Comparison of ENCODE assay signal across 8 cellular contexts in the genomic region with DNA sequence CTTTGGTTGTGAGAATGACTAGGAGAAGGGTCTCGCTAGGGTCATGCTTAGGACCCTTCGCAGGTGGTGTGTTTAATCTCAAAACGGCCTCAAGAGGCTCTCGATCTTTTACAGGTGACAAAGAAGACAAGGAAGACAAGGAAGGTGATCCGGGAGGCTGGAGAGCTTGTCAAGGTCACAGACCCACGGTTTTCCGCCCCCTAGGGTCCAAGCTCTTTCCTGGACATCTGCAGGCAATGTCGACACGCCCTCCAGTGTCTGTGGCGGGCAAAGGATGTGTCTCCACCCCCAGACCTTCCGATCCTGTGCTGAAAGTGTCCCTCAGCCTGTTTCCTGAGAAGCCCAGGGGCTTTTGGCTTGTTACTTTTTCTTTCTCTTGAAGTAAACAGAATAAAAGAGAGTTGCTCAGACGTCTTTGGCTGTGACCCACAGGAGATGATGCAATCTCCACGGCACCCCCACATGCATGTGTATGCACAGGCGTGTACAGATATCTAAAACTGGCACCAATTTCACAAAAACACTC.
DNase-seq lines count a peak whose midpoint lies in the region; ATAC-seq, FAIRE-seq and TF ChIP-seq lines count a peak whose summit lies in the region.

No MANE protein-coding gene starts in this region.

- ATAC-seq in CD8-positive, alpha-beta T cell, result peak; percentile 70
- ATAC-seq in GM19452 (IDR thresholded peaks at IDR 0.05; ENCODE audit: unreplicated experiment) (peak; percentile 63), HG03565 (IDR thresholded peaks at IDR 0.05; ENCODE audit: unreplicated experiment) (peak; percentile 59)

- peak; percentile 33 for TF ChIP-seq CTCF in CD8-positive, alpha-beta T cell (IDR thresholded peaks at IDR 0.05)
- TF ChIP-seq CTCF in RWPE1 (conservative IDR thresholded peaks at IDR 0.05; ENCODE audit: low read depth) (peak; percentile 81), osteoblast (IDR thresholded peaks at IDR 0.05; ENCODE audit: extremely low read depth, low read depth, low read length) (peak; percentile 82)

- peaks cover 83% of the 10 kb centered on the region for H3K4me1 Mint-ChIP-seq in CD8-positive, alpha-beta T cell (ENCODE audit: low read depth)

- peak overlapping the region; percentile 98 for H3K27ac Mint-ChIP-seq in CD8-positive, alpha-beta T cell

- no peaks in the 10 kb centered on the region for H4K20me1 ChIP-seq in osteoblast (ENCODE audit: insufficient read depth, low read length)

- no peak for FAIRE-seq in frontal cortex (lab: Jason Lieb, UNC)

- no peaks in the 10 kb centered on the region for H3K36me3 Mint-ChIP-seq in CD8-positive, alpha-beta T cell

- H3K9me3 Mint-ChIP-seq in CD8-positive, alpha-beta T cell, result no peaks in the 10 kb centered on the region

- no peaks in the 10 kb centered on the region for H3K27me3 ChIP-seq in CD8-positive, alpha-beta T cell (ENCODE audit: insufficient read depth, low read length)
- no peaks in the 10 kb centered on the region for H3K27me3 ChIP-seq in osteoblast (ENCODE audit: insufficient read depth, low read length)
- no peaks in the 10 kb centered on the region for H3K27me3 ChIP-seq in thymus (ENCODE audit: control insufficient read depth, insufficient read depth)

- DNase-seq in CD8-positive, alpha-beta T cell, result peak; percentile 62 to 93 (median 82)
- DNase-seq in RWPE1 (ENCODE audit: low spot score), result peak; percentile 70
- DNase-seq in activated effector memory CD4-positive, alpha-beta T cell treated with anti-CD3 and anti-CD28 coated beads, Interleukin-2, amount 50 U/mL, for 16 hours, result peak; percentile 90
- peak; percentile 74 to 78 for DNase-seq in frontal cortex (ENCODE audit: low spot score in 2 of 2)
- peak; percentile 86 for DNase-seq in osteoblast (ENCODE audit: insufficient read length, low spot score, missing footprints)

- H2AFZ ChIP-seq in osteoblast (ENCODE audit: low read length), result peak overlapping the region; percentile 74

- intact Hi-C loops in CD8-positive, alpha-beta T cell (cut with DNase I, micrococcal nuclease), result loop anchor here (1.0 to 5.0 kb wide), 15 partner anchors 30 to 235 kb away; partner anchors contain the start of gene KLF13 (in 2 of the 2)

- H3K36me3 ChIP-seq in CD8-positive, alpha-beta T cell (ENCODE audit: insufficient read depth, low read length), result no peaks in the 10 kb centered on the region
- H3K36me3 ChIP-seq in osteoblast (ENCODE audit: insufficient read depth, low read length) (no peaks in the 10 kb centered on the region), thymus (ENCODE audit: control insufficient read depth, insufficient read depth) (no peaks in the 10 kb centered on the region)

- H3K27ac ChIP-seq in CD8-positive, alpha-beta T cell (ENCODE audit: low read depth, low read length), result peak overlapping the region; percentile 95
- H3K27ac ChIP-seq in RWPE1, result peak overlapping the region; percentile 88
- peak overlapping the region; percentile 95 for H3K27ac ChIP-seq in osteoblast (ENCODE audit: low read depth, low read length)
- peak overlapping the region; percentile 95 for H3K27ac ChIP-seq in thymus (ENCODE audit: low read depth)

- POLR2A ChIA-PET in CD8-positive, alpha-beta T cell (lab: Charles Lee), result interaction anchor here (0.6 to 6.6 kb wide), 35 partner anchors 8 to 222 kb away, joined by 3 to 79 read pairs (median 5); partner anchors contain the start of gene KLF13
- POLR2A ChIA-PET in RWPE1 (lab: Yijun Ruan, JAX; ENCODE audit: low non-redundant PET), result no interaction called here

- H3K9me3 ChIP-seq in CD8-positive, alpha-beta T cell (ENCODE audit: low read length), result no peaks in the 10 kb centered on the region
- H3K9me3 ChIP-seq in osteoblast (ENCODE audit: low read depth, low read length) (no peaks in the 10 kb centered on the region), thymus (ENCODE audit: control insufficient read depth) (no peaks in the 10 kb centered on the region)

- H3K4me2 ChIP-seq in osteoblast (ENCODE audit: insufficient read depth, low read length), result peak overlapping the region; percentile 92

- peaks cover 66% of the 10 kb centered on the region for H3K4me1 ChIP-seq in CD8-positive, alpha-beta T cell (ENCODE audit: insufficient read depth, low read length)
- H3K4me1 ChIP-seq in osteoblast (ENCODE audit: insufficient read depth, low read length) (peaks cover 27% of the 10 kb centered on the region), thymus (ENCODE audit: control insufficient read depth, insufficient read depth, low read length) (peaks cover 43% of the 10 kb centered on the region)

- 2% methylated on average over 14 of the region's 14 CpGs for WGBS in thymus

- CTCF ChIA-PET in CD8-positive, alpha-beta T cell (lab: Charles Lee), result interaction anchor here (0.7 to 9.0 kb wide), 26 partner anchors 8 to 234 kb away, joined by 3 to 149 read pairs (median 5); partner anchors contain the start of gene KLF13
- CTCF ChIA-PET in RWPE1 (lab: Yijun Ruan, JAX), result interaction anchor here (0.7 to 1.7 kb wide), 2 partner anchors 46 to 53 kb away, joined by 3 to 4 read pairs; no protein-coding TSS in a partner anchor

- H3K4me3 ChIP-seq in CD8-positive, alpha-beta T cell (ENCODE audit: low read depth, low read length), result peak overlapping the region; percentile 43
- H3K4me3 ChIP-seq in osteoblast (ENCODE audit: insufficient read depth, low read length), result peak overlapping the region; percentile 59
- peak overlapping the region; percentile 42 for H3K4me3 ChIP-seq in thymus (ENCODE audit: low read length)

- peak overlapping the region; percentile 80 for H3K4me3 Mint-ChIP-seq in CD8-positive, alpha-beta T cell

- H3K79me2 ChIP-seq in osteoblast (ENCODE audit: insufficient read depth, low read length), result no peaks in the 10 kb centered on the region

- no peaks in the 10 kb centered on the region for H3K27me3 Mint-ChIP-seq in CD8-positive, alpha-beta T cell (ENCODE audit: low read depth)

Comparison
In these comparisons a context has a peak if more than half of its experiments do, and no peak if none do; other contexts are left out.
1. Peak in every context shown above with its lines: DNase-seq, ATAC-seq, H3K4me3 ChIP-seq and H3K27ac ChIP-seq.